ENCODE assay signal across 20 cellular contexts in the genomic region with DNA sequence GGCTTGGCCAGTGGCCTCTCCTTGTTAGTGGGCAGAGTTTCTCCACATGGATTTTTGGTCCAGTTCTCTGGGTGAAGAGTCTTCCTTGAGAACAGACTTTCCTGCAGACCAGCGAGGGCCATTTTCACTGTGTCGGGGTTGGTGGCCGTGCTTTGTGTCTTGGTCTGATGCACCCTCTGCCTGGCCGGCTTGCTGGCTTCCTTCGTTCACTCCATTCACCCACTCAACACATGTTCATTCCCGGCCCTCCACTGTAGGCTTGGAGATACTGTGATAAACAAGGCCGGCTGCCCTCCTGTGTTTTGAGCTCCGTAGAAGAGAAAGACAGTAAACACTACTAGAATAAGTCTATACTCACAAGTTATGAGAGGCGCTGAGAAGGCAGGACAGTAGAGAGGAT.
"Had no signal": no experiment of that assay in that cellular context is flagged by ENCODE, and none has a peak within 500 bp of the region (broad histone marks: within the 10 kb centered on the region; RNA-seq: fewer than 3 reads in every experiment).

No MANE protein-coding gene starts in this region.

- DNase-seq: effector CD4-positive, alpha-beta T cell; head of caudate nucleus; kidney; natural killer cell; occipital lobe; ovary; retina; right lobe of liver; small intestine; stimulated activated CD4-positive, alpha-beta T cell treated with anti-CD3 and anti-CD28 coated beads, Interleukin-15, amount 100 ng/mL, for 24 hours; stimulated activated CD4-positive, alpha-beta T cell treated with anti-CD3 and anti-CD28 coated beads, Interleukin-2, amount 100 ng/mL, for 48 hours; stimulated activated naive B cell treated with anti-CD40 and anti-IgM and Interleukin-4, amounts not matched to agents 10 μg/mL and 1 μg/mL and 100 μg/mL, for 72 hours; transverse colon; upper lobe of right lung; uterus had no signal

- H3K4me1 ChIP-seq: suprapubic skin, upper lobe of right lung, uterus had no signal

- H3K36me3 ChIP-seq: ovary, uterus had no signal

- H3K9me3 Mint-ChIP-seq: memory B cell; natural killer cell; stimulated activated naive B cell treated with anti-CD40 and anti-IgM and Interleukin-4, amounts not matched to agents 10 μg/mL and 1 μg/mL and 100 μg/mL, for 72 hours; stimulated activated naive CD8-positive, alpha-beta T cell treated with anti-CD3 and anti-CD28 coated beads, Interleukin-15, Interleukin-2, amounts not matched to agents 100 ng/mL and 50 ng/mL, for 24 hours had no signal

- H3K4me1 Mint-ChIP-seq: memory B cell; natural killer cell; stimulated activated naive B cell treated with anti-CD40 and anti-IgM and Interleukin-4, amounts not matched to agents 10 μg/mL and 1 μg/mL and 100 μg/mL, for 72 hours had no signal

- H3K9me3 ChIP-seq: ovary, right lobe of liver, suprapubic skin, transverse colon, upper lobe of right lung, uterus had no signal

- H3K4me3 ChIP-seq: lung, ovary, right lobe of liver, suprapubic skin, transverse colon, upper lobe of right lung, uterus had no signal

- H3K4me3 Mint-ChIP-seq: memory B cell; natural killer cell; stimulated activated naive B cell treated with anti-CD40 and anti-IgM and Interleukin-4, amounts not matched to agents 10 μg/mL and 1 μg/mL and 100 μg/mL, for 72 hours; stimulated activated naive CD8-positive, alpha-beta T cell treated with anti-CD3 and anti-CD28 coated beads, Interleukin-15, Interleukin-2, amounts not matched to agents 100 ng/mL and 50 ng/mL, for 24 hours had no signal

- H3K27ac ChIP-seq: ovary, right lobe of liver, suprapubic skin, transverse colon, upper lobe of right lung, uterus had no signal

- H3K27me3 ChIP-seq: dorsolateral prefrontal cortex, ovary, right lobe of liver, suprapubic skin, transverse colon, upper lobe of right lung, uterus had no signal

- H3K27me3 Mint-ChIP-seq: stimulated activated naive B cell treated with anti-CD40 and anti-IgM and Interleukin-4, amounts not matched to agents 10 μg/mL and 1 μg/mL and 100 μg/mL, for 72 hours; stimulated activated naive CD8-positive, alpha-beta T cell treated with anti-CD3 and anti-CD28 coated beads, Interleukin-15, Interleukin-2, amounts not matched to agents 100 ng/mL and 50 ng/mL, for 24 hours had no signal

- H3K27ac Mint-ChIP-seq: memory B cell; natural killer cell; stimulated activated naive B cell treated with anti-CD40 and anti-IgM and Interleukin-4, amounts not matched to agents 10 μg/mL and 1 μg/mL and 100 μg/mL, for 72 hours; stimulated activated naive CD8-positive, alpha-beta T cell treated with anti-CD3 and anti-CD28 coated beads, Interleukin-15, Interleukin-2, amounts not matched to agents 100 ng/mL and 50 ng/mL, for 24 hours had no signal

- H3K36me3 Mint-ChIP-seq: memory B cell; natural killer cell; stimulated activated naive B cell treated with anti-CD40 and anti-IgM and Interleukin-4, amounts not matched to agents 10 μg/mL and 1 μg/mL and 100 μg/mL, for 72 hours had no signal
